In genomic region chr11:85526564-85526963, GRCh38 we compare ENCODE assay signal across 29 cellular contexts.
"Had no signal": no experiment of that assay in that cellular context is flagged by ENCODE, and none has a peak within 500 bp of the region (broad histone marks: within the 10 kb centered on the region; RNA-seq: fewer than 3 reads in every experiment).

No MANE protein-coding gene starts in this region.

- H3K36me3 ChIP-seq: brain microvascular endothelial cell, MG63, SJCRH30 had no signal

- H3K36me3 Mint-ChIP-seq: activated CD8-positive, alpha-beta memory T cell treated with anti-CD3 and anti-CD28 coated beads, Interleukin-2, amount 10 ng/mL, durations not matched to agents 7 days and 5 days had no signal

- H3K27ac ChIP-seq: brain microvascular endothelial cell, SJCRH30, SK-N-MC had no signal

- H3K27me3 Mint-ChIP-seq: activated CD4-positive, alpha-beta memory T cell treated with anti-CD3 and anti-CD28 coated beads, Interleukin-2, amount 10 ng/mL, durations not matched to agents 7 days and 5 days; activated CD8-positive, alpha-beta memory T cell treated with anti-CD3 and anti-CD28 coated beads, Interleukin-2, amount 10 ng/mL, durations not matched to agents 7 days and 5 days; activated naive CD8-positive, alpha-beta T cell treated with anti-CD3 and anti-CD28 coated beads for 36 hours had no signal

- H3K4me3 ChIP-seq: MG63, SJCRH30, SK-N-MC had no signal

- H3K4me1 ChIP-seq: SJCRH30 had no signal

- DNase-seq: activated B cell treated with CpG ODN at 0.5 μM for 24 hours; activated CD4-positive, alpha-beta memory T cell treated with anti-CD3 and anti-CD28 coated beads, Interleukin-2, amount 10 ng/mL, durations not matched to agents 7 days and 5 days; activated CD4-positive, alpha-beta T cell treated with anti-CD3 and anti-CD28 coated beads for 1 hour; activated CD4-positive, alpha-beta T cell treated with anti-CD3 and anti-CD28 coated beads for 48 hours; activated CD8-positive, alpha-beta memory T cell treated with anti-CD3 and anti-CD28 coated beads for 24 hours; activated CD8-positive, alpha-beta memory T cell treated with anti-CD3 and anti-CD28 coated beads, Interleukin-2, amount 10 ng/mL, durations not matched to agents 7 days and 5 days; activated CD8-positive, alpha-beta memory T cell treated with anti-CD3 and anti-CD28 coated beads, Interleukin-2, amount 50 U/mL, for 48 hours; activated effector memory CD4-positive, alpha-beta T cell treated with Interleukin-2 at 50 U/mL for 16 hours; activated naive CD4-positive, alpha-beta T cell treated with anti-CD3 and anti-CD28 coated beads, Interleukin-2, amount 50 U/mL, for 16 hours; activated naive CD8-positive, alpha-beta T cell treated with anti-CD3 and anti-CD28 coated beads for 36 hours; activated T-cell treated with anti-CD3 and anti-CD28 coated beads, Interleukin-2, amount 50 U/mL, for 48 hours; amniotic stem cell; aorta; brain microvascular endothelial cell; central memory CD4-positive, alpha-beta T cell; Kasumi-1; KG1; MG63; NCI-H1048; NCI-H1105 treated with DMSO at 0.1 percent for 48 hours; NCI-H1436; NCI-H1694; NCI-H2029; NCI-H345; NCI-H524 treated with DMSO at 0.1 percent for 48 hours; SHP77; SJCRH30 had no signal

- H3K27me3 ChIP-seq: brain microvascular endothelial cell, MG63, SJCRH30 had no signal

- H3K9me3 ChIP-seq: MG63 had no signal

- H3K27ac Mint-ChIP-seq: activated B cell treated with CpG ODN at 0.5 μM for 24 hours; activated CD4-positive, alpha-beta memory T cell treated with anti-CD3 and anti-CD28 coated beads, Interleukin-2, amount 10 ng/mL, durations not matched to agents 7 days and 5 days; activated CD8-positive, alpha-beta memory T cell treated with anti-CD3 and anti-CD28 coated beads, Interleukin-2, amount 10 ng/mL, durations not matched to agents 7 days and 5 days; activated naive CD8-positive, alpha-beta T cell treated with anti-CD3 and anti-CD28 coated beads for 36 hours had no signal

- H3K4me1 Mint-ChIP-seq: activated B cell treated with CpG ODN at 0.5 μM for 24 hours; activated CD4-positive, alpha-beta memory T cell treated with anti-CD3 and anti-CD28 coated beads, Interleukin-2, amount 10 ng/mL, durations not matched to agents 7 days and 5 days; activated CD8-positive, alpha-beta memory T cell treated with anti-CD3 and anti-CD28 coated beads, Interleukin-2, amount 10 ng/mL, durations not matched to agents 7 days and 5 days; activated naive CD8-positive, alpha-beta T cell treated with anti-CD3 and anti-CD28 coated beads for 36 hours had no signal

- H3K4me3 Mint-ChIP-seq: activated B cell treated with CpG ODN at 0.5 μM for 24 hours; activated CD4-positive, alpha-beta memory T cell treated with anti-CD3 and anti-CD28 coated beads, Interleukin-2, amount 10 ng/mL, durations not matched to agents 7 days and 5 days; activated CD8-positive, alpha-beta memory T cell treated with anti-CD3 and anti-CD28 coated beads, Interleukin-2, amount 10 ng/mL, durations not matched to agents 7 days and 5 days; activated naive CD8-positive, alpha-beta T cell treated with anti-CD3 and anti-CD28 coated beads for 36 hours had no signal

- ATAC-seq: activated CD8-positive, alpha-beta memory T cell treated with anti-CD3 and anti-CD28 coated beads, Interleukin-2, amount 10 ng/mL, durations not matched to agents 7 days and 5 days; Panc1 had no signal
